22 cellular contexts compared by ENCODE assay signal in genomic region chr5:59266410-59266809, GRCh38.
DNase-seq lines count a peak whose midpoint lies in the region; ATAC-seq, FAIRE-seq and TF ChIP-seq lines count a peak whose summit lies in the region.
"Had no signal": no experiment of that assay in that cellular context is flagged by ENCODE, and none has a peak within 500 bp of the region (broad histone marks: within the 10 kb centered on the region; RNA-seq: fewer than 3 reads in every experiment).

No MANE protein-coding gene starts in this region.

- peak in 1 of 2 experiments; percentile 72 for DNase-seq in A549 (ENCODE audit: low read depth in 1 of 2, low spot score in 1 of 2)
- DNase-seq in T-helper 17 cell = no peak
- DNase-seq in left colon = no peak
- no peak for DNase-seq in pancreas
- DNase-seq in activated CD4-positive, alpha-beta T cell treated with anti-CD3 and anti-CD28 coated beads, Interleukin-2, amount 50 U/mL, for 1 hour = no peak
- DNase-seq in smooth muscle cell (lab: John Stamatoyannopoulos, UW; ENCODE audit: unreplicated experiment) = no peak
- DNase-seq in NOMO-1 (lab: John Stamatoyannopoulos, UW; ENCODE audit: unreplicated experiment in 2 of 2) = no peak
- DNase-seq: CD8-positive, alpha-beta T cell; DMS79; H7; HFFc6; NCI-H1105; NCI-H1694; NCI-H2227 treated with DMSO at 0.1 percent for 48 hours; NCI-H510A treated with DMSO at 0.1 percent for 48 hours; PC-3; RPMI8226; SIG-M5 had no signal

- H3F3A ChIP-seq in smooth muscle cell (ENCODE audit: low read depth) = no peaks in the 10 kb centered on the region

- peaks cover 5% of the 10 kb centered on the region for H3K27me3 Mint-ChIP-seq in T-helper 17 cell

- H3K9me3 ChIP-seq in A549 = no peaks in the 10 kb centered on the region
- no peaks in the 10 kb centered on the region for H3K9me3 ChIP-seq in T-helper 17 cell (ENCODE audit: control insufficient read depth, low read length, poor library complexity, severe bottlenecking)
- H3K9me3 ChIP-seq in pancreas = no peaks in the 10 kb centered on the region
- no peaks in the 10 kb centered on the region for H3K9me3 ChIP-seq in smooth muscle cell (replicated peaks; ENCODE audit: low read depth)
- H3K9me3 ChIP-seq: BLaER1 had no signal

- peak overlapping the region; percentile 16 for H3K4me3 Mint-ChIP-seq in T-helper 17 cell
- H3K4me3 Mint-ChIP-seq: CD8-positive, alpha-beta T cell; HFFc6 had no signal

- H3K27ac Mint-ChIP-seq in T-helper 17 cell = no peak overlapping the region
- H3K27ac Mint-ChIP-seq: CD8-positive, alpha-beta T cell; HFFc6 had no signal

- H3K27me3 ChIP-seq in pancreas = no peaks in the 10 kb centered on the region
- no peaks in the 10 kb centered on the region for H3K27me3 ChIP-seq in smooth muscle cell (ENCODE audit: low read depth)
- H3K27me3 ChIP-seq: BLaER1 had no signal

- TF ChIP-seq POLR2A in A549 (IDR thresholded peaks at IDR 0.05; ENCODE audit: low read length) = no peak

- ATAC-seq in A549 (peak; percentile 51 to 66; a peak in 4 of 6 replicates), T-helper 17 cell (no peak), left colon (peak; percentile 94), pancreas (peak; percentile 68 to 89 (median 86)), HG03565 (IDR thresholded peaks at IDR 0.05; ENCODE audit: unreplicated experiment) (no peak)
- ATAC-seq: CD8-positive, alpha-beta T cell; K562; PC-3 had no signal

- H3K4me3 ChIP-seq in A549 (peak overlapping the region; percentile 14; the same call in 1 of the 3 replicates), pancreas (no peak overlapping the region), smooth muscle cell (no peak overlapping the region)
- H3K4me3 ChIP-seq: BLaER1, K562 had no signal

- WGBS in A549 (ENCODE audit: missing lambda C conversion rate) = 4% methylated on average over 3 of the region's 3 CpGs
- 31 to 33% methylated on average over 3 of the region's 3 CpGs for WGBS in pancreas, 2 donors
- 73% methylated on average over 3 of the region's 3 CpGs for WGBS in smooth muscle cell (ENCODE audit: low lambda C conversion rate)

- peaks cover 15% of the 10 kb centered on the region for H3K79me2 ChIP-seq in smooth muscle cell (ENCODE audit: low read depth)

- H3K4me1 ChIP-seq in A549 (peaks cover 100% of the 10 kb centered on the region), pancreas (peaks cover 0 to 16% (median 9%) of the 10 kb centered on the region in 3 donors), smooth muscle cell (ENCODE audit: low read depth) (peaks cover 9% of the 10 kb centered on the region)
- H3K4me1 ChIP-seq: BLaER1 had no signal

- H3K27ac ChIP-seq in A549 = peak overlapping the region; percentile 80 to 82
- H3K27ac ChIP-seq in pancreas = no peak overlapping the region
- H3K27ac ChIP-seq in smooth muscle cell (ENCODE audit: low read depth) = no peak overlapping the region
- H3K27ac ChIP-seq: BLaER1, HL-60 had no signal

- no peak for TF ChIP-seq RAD21 in A549 (conservative IDR thresholded peaks at IDR 0.05 in 1 of 2, IDR thresholded peaks at IDR 0.05 in 1 of 2)

- no peak overlapping the region for H3K9ac ChIP-seq in smooth muscle cell (ENCODE audit: low read depth)
- H3K9ac ChIP-seq: BLaER1 had no signal

- FAIRE-seq in A549 (lab: Jason Lieb, UNC) (peak; percentile 80), pancreas (lab: Jason Lieb, UNC) (no peak)
- FAIRE-seq: K562 had no signal

- no peak for TF ChIP-seq CTCF in A549 (IDR thresholded peaks at IDR 0.05)
- no peak for TF ChIP-seq CTCF in pancreas (IDR thresholded peaks at IDR 0.05)
- TF ChIP-seq CTCF in smooth muscle cell (IDR thresholded peaks at IDR 0.05; ENCODE audit: borderline replicate concordance, insufficient read depth, poor library complexity, severe bottlenecking) = no peak

- no peaks in the 10 kb centered on the region for H3K4me1 Mint-ChIP-seq in T-helper 17 cell

- H3K36me3 Mint-ChIP-seq in T-helper 17 cell (ENCODE audit: low read depth) = peaks cover 2% of the 10 kb centered on the region
- H3K36me3 Mint-ChIP-seq: CD8-positive, alpha-beta T cell had no signal

- peak in 1 of 2 experiments; percentile 26; a peak in 1 of 5 replicates for TF ChIP-seq EP300 in A549 (IDR thresholded peaks at IDR 0.05)

- POLR2A ChIA-PET in A549 (lab: Yijun Ruan, JAX) = interaction anchor here (0.7 to 1.0 kb wide), 2 partner anchors 13 to 416 kb away, joined by 3 read pairs; no protein-coding TSS in a partner anchor

- H3K4me2 ChIP-seq in A549 = peak overlapping the region; percentile 92
- H3K4me2 ChIP-seq in smooth muscle cell = no peak overlapping the region
- H3K4me2 ChIP-seq: BLaER1 had no signal

- intact Hi-C loops in left colon (cut with DNase I, micrococcal nuclease) = no loop called here
- intact Hi-C loops in pancreas (cut with DNase I) = no loop called here

- H3K36me3 ChIP-seq in pancreas = no peaks in the 10 kb centered on the region
- H3K36me3 ChIP-seq in smooth muscle cell (ENCODE audit: low read depth) = no peaks in the 10 kb centered on the region
- H3K36me3 ChIP-seq: BLaER1 had no signal

- H2AFZ ChIP-seq in smooth muscle cell (ENCODE audit: low read depth) = no peak overlapping the region

- CTCF ChIA-PET in A549 (lab: Yijun Ruan, JAX) = interaction anchor here (0.5 to 2.9 kb wide), 5 partner anchors 10 to 114 kb away, joined by 3 to 15 read pairs (median 4); no protein-coding TSS in a partner anchor

- H4K20me1 ChIP-seq in smooth muscle cell (ENCODE audit: low read depth) = peaks cover 18% of the 10 kb centered on the region
- H4K20me1 ChIP-seq: BLaER1 had no signal

TF ChIP-seq in A549, 52 proteins besides CTCF, POLR2A, EP300 and RAD21:
- TF ChIP-seq GATA3 (IDR thresholded peaks at IDR 0.05; ENCODE audit: borderline replicate concordance) (peak; percentile 54; the same call in 1 of the 2 replicates), CHD4 (IDR thresholded peaks at IDR 0.05; ENCODE audit: borderline replicate concordance) (no peak), MAZ (IDR thresholded peaks at IDR 0.05; ENCODE audit: borderline replicate concordance, low read depth, low read length) (no peak), CEBPB (IDR thresholded peaks at IDR 0.05) (peak; percentile 22 to 76; a peak in 3 of 4 replicates), FOSL2 (IDR thresholded peaks at IDR 0.05) (no peak), FOSL2 (CRISPR knock-in tag; IDR thresholded peaks at IDR 0.05) (no peak), BCL3 (IDR thresholded peaks at IDR 0.05) (no peak), SMC3 (IDR thresholded peaks at IDR 0.05) (0 out of 3 replicates have a peak, but pooled peaks have one; percentile 15), NR3C1 (IDR thresholded peaks at IDR 0.05) (no peak), JUN (IDR thresholded peaks at IDR 0.05) (peak in 1 of 2 experiments; percentile 22; a peak in 1 of 5 replicates), EHMT2 (IDR thresholded peaks at IDR 0.05; ENCODE audit: low read depth) (no peak), FOXS1 (CRISPR knock-in tag; IDR thresholded peaks at IDR 0.05) (no peak), HEYL (CRISPR knock-in tag; IDR thresholded peaks at IDR 0.05) (no peak), FOSB (CRISPR knock-in tag; IDR thresholded peaks at IDR 0.05) (no peak), ZFP36 (IDR thresholded peaks at IDR 0.05; ENCODE audit: borderline replicate concordance, partially characterized antibody) (no peak)

Comparison
In these comparisons a context has a peak if more than half of its experiments do, and no peak if none do; other contexts are left out.
1. ATAC-seq: peak in A549 (2 of 2), left colon (single experiment) and pancreas (4 of 4); none in T-helper 17 cell (single experiment) and HG03565 (single experiment).
2. H3K27ac ChIP-seq: peak in A549 (2 of 2); none in pancreas (0 of 4) and smooth muscle cell (single experiment).